8 cellular contexts compared by ENCODE assay signal in genomic region chr12:57550628-57551549, GRCh38. TPM values are rescaled to one million over a fixed set of nuclear protein-coding genes. Genes with fewer than 3 reads are reported as not detected.
A peak's percentile ranks its signal among the peaks of the same experiment; 100 is the strongest.
DNase-seq lines count a peak whose midpoint lies in the region; ATAC-seq and TF ChIP-seq lines count a peak whose summit lies in the region.

No MANE protein-coding gene starts in this region.

- H3K27ac ChIP-seq in hepatocyte (no peak overlapping the region), foreskin keratinocyte (no peak overlapping the region)

- no peak for DNase-seq in activated CD4-positive, alpha-beta T cell treated with anti-CD3 and anti-CD28 coated beads, Interleukin-2, amount 10 ng/mL, durations not matched to agents 7 days and 5 days
- no peak for DNase-seq in activated CD4-positive, alpha-beta T cell treated with anti-CD3 and anti-CD28 coated beads for 48 hours
- DNase-seq in activated T-helper 1 cell treated with anti-CD3 and anti-CD28 coated beads, Interleukin-12 subunit alpha, Interleukin-12 subunit beta, Interleukin-2, Interleukin-4 antibody, amounts not matched to agents 30 ng/mL and 10 ng/mL and 1 ng/mL, durations not matched to agents 14 hours and 24 hours and 36 hours (ENCODE audit: low spot score) = no peak
- DNase-seq in hepatocyte (ENCODE audit: low spot score) (no peak), foreskin keratinocyte (no peak)
- DNase-seq in stimulated activated naive B cell treated with anti-CD40 and anti-IgM and Interleukin-4, amounts not matched to agents 10 μg/mL and 1 μg/mL and 100 μg/mL, for 72 hours = no peak

- no peaks in the 10 kb centered on the region for H3K9me3 ChIP-seq in hepatocyte (ENCODE audit: low read depth)

- H3K4me3 ChIP-seq in hepatocyte = no peak overlapping the region

- WGBS in hepatocyte (ENCODE audit: low lambda C conversion rate, missing lambda C conversion rate) = 39% methylated on average over 8 of the region's 8 CpGs

- peak overlapping the region; percentile 20 for H3K27ac Mint-ChIP-seq in activated CD4-positive, alpha-beta T cell treated with anti-CD3 and anti-CD28 coated beads, Interleukin-2, amount 10 ng/mL, durations not matched to agents 7 days and 5 days
- peak overlapping the region; percentile 11 for H3K27ac Mint-ChIP-seq in activated T-helper 1 cell treated with anti-CD3 and anti-CD28 coated beads, Interleukin-12 subunit alpha, Interleukin-12 subunit beta, Interleukin-2, Interleukin-4 antibody, amounts not matched to agents 30 ng/mL and 10 ng/mL and 1 ng/mL, durations not matched to agents 14 hours and 24 hours and 36 hours
- H3K27ac Mint-ChIP-seq in stimulated activated naive B cell treated with anti-CD40 and anti-IgM and Interleukin-4, amounts not matched to agents 10 μg/mL and 1 μg/mL and 100 μg/mL, for 72 hours = no peak overlapping the region

- no peaks in the 10 kb centered on the region for H3K36me3 Mint-ChIP-seq in activated CD4-positive, alpha-beta T cell treated with anti-CD3 and anti-CD28 coated beads, Interleukin-2, amount 10 ng/mL, durations not matched to agents 7 days and 5 days (ENCODE audit: low read depth)
- H3K36me3 Mint-ChIP-seq in activated T-helper 1 cell treated with anti-CD3 and anti-CD28 coated beads, Interleukin-12 subunit alpha, Interleukin-12 subunit beta, Interleukin-2, Interleukin-4 antibody, amounts not matched to agents 30 ng/mL and 10 ng/mL and 1 ng/mL, durations not matched to agents 14 hours and 24 hours and 36 hours (ENCODE audit: low read depth) = peaks cover 2% of the 10 kb centered on the region
- H3K36me3 Mint-ChIP-seq in stimulated activated naive B cell treated with anti-CD40 and anti-IgM and Interleukin-4, amounts not matched to agents 10 μg/mL and 1 μg/mL and 100 μg/mL, for 72 hours = peaks cover 3 to 8% of the 10 kb centered on the region in 2 donors

- no peak for ATAC-seq in stimulated activated naive B cell treated with anti-CD40 and anti-IgM and Interleukin-4, amounts not matched to agents 10 μg/mL and 1 μg/mL and 100 μg/mL, for 72 hours (replicated peaks)
- ATAC-seq in HG02588 (IDR thresholded peaks at IDR 0.05; ENCODE audit: unreplicated experiment) (no peak), HG03097 (IDR thresholded peaks at IDR 0.05; ENCODE audit: low FRiP score, unreplicated experiment) (no peak), foreskin keratinocyte (no peak)

- H3K27me3 ChIP-seq in hepatocyte = peaks cover 69% of the 10 kb centered on the region
- peaks cover 58% of the 10 kb centered on the region for H3K27me3 ChIP-seq in foreskin keratinocyte

- H4K20me1 ChIP-seq in hepatocyte (ENCODE audit: insufficient read depth, poor library complexity, severe bottlenecking) = no peaks in the 10 kb centered on the region

- H3K4me1 ChIP-seq in hepatocyte (ENCODE audit: insufficient read depth) (peaks cover 6% of the 10 kb centered on the region), foreskin keratinocyte (no peaks in the 10 kb centered on the region)

- H3K4me3 Mint-ChIP-seq in activated CD4-positive, alpha-beta T cell treated with anti-CD3 and anti-CD28 coated beads, Interleukin-2, amount 10 ng/mL, durations not matched to agents 7 days and 5 days = peak overlapping the region; percentile 52
- peak overlapping the region; percentile 72 for H3K4me3 Mint-ChIP-seq in activated T-helper 1 cell treated with anti-CD3 and anti-CD28 coated beads, Interleukin-12 subunit alpha, Interleukin-12 subunit beta, Interleukin-2, Interleukin-4 antibody, amounts not matched to agents 30 ng/mL and 10 ng/mL and 1 ng/mL, durations not matched to agents 14 hours and 24 hours and 36 hours
- peak overlapping the region; percentile 85 to 89 for H3K4me3 Mint-ChIP-seq in stimulated activated naive B cell treated with anti-CD40 and anti-IgM and Interleukin-4, amounts not matched to agents 10 μg/mL and 1 μg/mL and 100 μg/mL, for 72 hours

- H3K79me2 ChIP-seq in hepatocyte = peaks cover 9% of the 10 kb centered on the region

- H3K9me2 ChIP-seq in hepatocyte (replicated peaks; ENCODE audit: insufficient read depth) = no peaks in the 10 kb centered on the region

- no peaks in the 10 kb centered on the region for H3K36me3 ChIP-seq in hepatocyte (replicated peaks; ENCODE audit: insufficient read depth, low read depth)

- intact Hi-C loops in activated T-helper 1 cell treated with anti-CD3 and anti-CD28 coated beads, Interleukin-12 subunit alpha, Interleukin-12 subunit beta, Interleukin-2, Interleukin-4 antibody, amounts not matched to agents 30 ng/mL and 10 ng/mL and 1 ng/mL, durations not matched to agents 14 hours and 24 hours and 36 hours (cut with micrococcal nuclease) = loop anchor here (1.0 to 5.0 kb wide), 2 partner anchors 7 to 61 kb away; partner anchors contain the start of gene ARHGEF25

- TF ChIP-seq CTCF in hepatocyte (IDR thresholded peaks at IDR 0.05; ENCODE audit: poor library complexity) (no peak), foreskin keratinocyte (conservative IDR thresholded peaks at IDR 0.05) (no peak)

- no peak overlapping the region for H2AFZ ChIP-seq in hepatocyte

- POLR2A ChIA-PET in activated CD4-positive, alpha-beta T cell treated with anti-CD3 and anti-CD28 coated beads, Interleukin-2, amount 10 ng/mL, durations not matched to agents 7 days and 5 days (lab: Charles Lee) = no interaction called here

- no peaks in the 10 kb centered on the region for H3K9me3 Mint-ChIP-seq in activated CD4-positive, alpha-beta T cell treated with anti-CD3 and anti-CD28 coated beads, Interleukin-2, amount 10 ng/mL, durations not matched to agents 7 days and 5 days
- H3K9me3 Mint-ChIP-seq in activated T-helper 1 cell treated with anti-CD3 and anti-CD28 coated beads, Interleukin-12 subunit alpha, Interleukin-12 subunit beta, Interleukin-2, Interleukin-4 antibody, amounts not matched to agents 30 ng/mL and 10 ng/mL and 1 ng/mL, durations not matched to agents 14 hours and 24 hours and 36 hours = no peaks in the 10 kb centered on the region
- H3K9me3 Mint-ChIP-seq in stimulated activated naive B cell treated with anti-CD40 and anti-IgM and Interleukin-4, amounts not matched to agents 10 μg/mL and 1 μg/mL and 100 μg/mL, for 72 hours = no peaks in the 10 kb centered on the region

- CTCF ChIA-PET in activated CD4-positive, alpha-beta T cell treated with anti-CD3 and anti-CD28 coated beads, Interleukin-2, amount 10 ng/mL, durations not matched to agents 7 days and 5 days (lab: Charles Lee) = no interaction called here

- peaks cover 14% of the 10 kb centered on the region for H3K27me3 Mint-ChIP-seq in activated CD4-positive, alpha-beta T cell treated with anti-CD3 and anti-CD28 coated beads, Interleukin-2, amount 10 ng/mL, durations not matched to agents 7 days and 5 days
- peaks cover 15% of the 10 kb centered on the region for H3K27me3 Mint-ChIP-seq in activated T-helper 1 cell treated with anti-CD3 and anti-CD28 coated beads, Interleukin-12 subunit alpha, Interleukin-12 subunit beta, Interleukin-2, Interleukin-4 antibody, amounts not matched to agents 30 ng/mL and 10 ng/mL and 1 ng/mL, durations not matched to agents 14 hours and 24 hours and 36 hours (ENCODE audit: insufficient read depth)
- peaks cover 36 to 38% of the 10 kb centered on the region in 2 donors for H3K27me3 Mint-ChIP-seq in stimulated activated naive B cell treated with anti-CD40 and anti-IgM and Interleukin-4, amounts not matched to agents 10 μg/mL and 1 μg/mL and 100 μg/mL, for 72 hours

- H3K4me1 Mint-ChIP-seq in activated CD4-positive, alpha-beta T cell treated with anti-CD3 and anti-CD28 coated beads, Interleukin-2, amount 10 ng/mL, durations not matched to agents 7 days and 5 days = peaks cover 29% of the 10 kb centered on the region
- H3K4me1 Mint-ChIP-seq in activated T-helper 1 cell treated with anti-CD3 and anti-CD28 coated beads, Interleukin-12 subunit alpha, Interleukin-12 subunit beta, Interleukin-2, Interleukin-4 antibody, amounts not matched to agents 30 ng/mL and 10 ng/mL and 1 ng/mL, durations not matched to agents 14 hours and 24 hours and 36 hours (ENCODE audit: low read depth) = peaks cover 28% of the 10 kb centered on the region
- peaks cover 24 to 41% of the 10 kb centered on the region in 2 donors for H3K4me1 Mint-ChIP-seq in stimulated activated naive B cell treated with anti-CD40 and anti-IgM and Interleukin-4, amounts not matched to agents 10 μg/mL and 1 μg/mL and 100 μg/mL, for 72 hours

- peak overlapping the region; percentile 88 for H3K4me2 ChIP-seq in hepatocyte

RNA-seq across cellular contexts. Expression of gene KIF5A, which starts 1.0 kb away (rescaled TPM):
- total RNA-seq in activated CD4-positive, alpha-beta T cell treated with anti-CD3 and anti-CD28 coated beads, Interleukin-2, amount 10 ng/mL, durations not matched to agents 7 days and 5 days = under 1 TPM; 0.64 to 0.89 TPM
- 2.4 TPM in 2 replicates for total RNA-seq in activated T-helper 1 cell treated with anti-CD3 and anti-CD28 coated beads, Interleukin-12 subunit alpha, Interleukin-12 subunit beta, Interleukin-2, Interleukin-4 antibody, amounts not matched to agents 30 ng/mL and 10 ng/mL and 1 ng/mL, durations not matched to agents 14 hours and 24 hours and 36 hours
- total RNA-seq in hepatocyte = 0.03 and 0.16 TPM in 2 replicates
- polyA plus RNA-seq in hepatocyte = 0.18 TPM in 2 replicates
- total RNA-seq in foreskin keratinocyte = 0.10 and 0.11 TPM in 2 replicates
- 0.04 and 0.06 TPM in 2 replicates for polyA plus RNA-seq in foreskin keratinocyte

RNA-seq across cellular contexts. Expression of gene DCTN2, which starts 3.9 kb away (rescaled TPM):
- total RNA-seq in activated CD4-positive, alpha-beta T cell treated with anti-CD3 and anti-CD28 coated beads, Interleukin-2, amount 10 ng/mL, durations not matched to agents 7 days and 5 days = 10 to 100 TPM; 79.3 to 80.5 TPM
- 78.6 and 83.5 TPM in 2 replicates for total RNA-seq in activated T-helper 1 cell treated with anti-CD3 and anti-CD28 coated beads, Interleukin-12 subunit alpha, Interleukin-12 subunit beta, Interleukin-2, Interleukin-4 antibody, amounts not matched to agents 30 ng/mL and 10 ng/mL and 1 ng/mL, durations not matched to agents 14 hours and 24 hours and 36 hours
- total RNA-seq in hepatocyte = 122 and 124 TPM in 2 replicates
- 110 and 112 TPM in 2 replicates for polyA plus RNA-seq in hepatocyte
- total RNA-seq in foreskin keratinocyte = 112 and 118 TPM in 2 replicates
- polyA plus RNA-seq in foreskin keratinocyte = 145 and 161 TPM in 2 replicates

RNA-seq across cellular contexts. Expression of gene MBD6, which starts 28.3 kb away (rescaled TPM):
- 10 to 100 TPM; 66.0 to 80.1 TPM for total RNA-seq in activated CD4-positive, alpha-beta T cell treated with anti-CD3 and anti-CD28 coated beads, Interleukin-2, amount 10 ng/mL, durations not matched to agents 7 days and 5 days
- total RNA-seq in activated T-helper 1 cell treated with anti-CD3 and anti-CD28 coated beads, Interleukin-12 subunit alpha, Interleukin-12 subunit beta, Interleukin-2, Interleukin-4 antibody, amounts not matched to agents 30 ng/mL and 10 ng/mL and 1 ng/mL, durations not matched to agents 14 hours and 24 hours and 36 hours = 63.3 and 66.8 TPM in 2 replicates
- 6.6 and 7.0 TPM in 2 replicates for total RNA-seq in hepatocyte
- 35.2 and 39.8 TPM in 2 replicates for polyA plus RNA-seq in hepatocyte
- 11.8 and 12.2 TPM in 2 replicates for total RNA-seq in foreskin keratinocyte
- 16.5 and 18.3 TPM in 2 replicates for polyA plus RNA-seq in foreskin keratinocyte

RNA-seq across cellular contexts. Expression of gene DDIT3, which starts 30.6 kb away (rescaled TPM):
- 10 to 100 TPM; 10.5 to 11.4 TPM for total RNA-seq in activated CD4-positive, alpha-beta T cell treated with anti-CD3 and anti-CD28 coated beads, Interleukin-2, amount 10 ng/mL, durations not matched to agents 7 days and 5 days
- total RNA-seq in activated T-helper 1 cell treated with anti-CD3 and anti-CD28 coated beads, Interleukin-12 subunit alpha, Interleukin-12 subunit beta, Interleukin-2, Interleukin-4 antibody, amounts not matched to agents 30 ng/mL and 10 ng/mL and 1 ng/mL, durations not matched to agents 14 hours and 24 hours and 36 hours = 17.8 and 18.1 TPM in 2 replicates
- total RNA-seq in hepatocyte = 92.7 and 105 TPM in 2 replicates
- 133 and 145 TPM in 2 replicates for polyA plus RNA-seq in hepatocyte
- total RNA-seq in foreskin keratinocyte = 14.5 and 15.2 TPM in 2 replicates
- 17.7 and 20.0 TPM in 2 replicates for polyA plus RNA-seq in foreskin keratinocyte

RNA-seq across cellular contexts. Expression of gene PIP4K2C, which starts 40.1 kb away (rescaled TPM):
- total RNA-seq in activated CD4-positive, alpha-beta T cell treated with anti-CD3 and anti-CD28 coated beads, Interleukin-2, amount 10 ng/mL, durations not matched to agents 7 days and 5 days = 10 to 100 TPM; 17.9 to 20.4 TPM
- total RNA-seq in activated T-helper 1 cell treated with anti-CD3 and anti-CD28 coated beads, Interleukin-12 subunit alpha, Interleukin-12 subunit beta, Interleukin-2, Interleukin-4 antibody, amounts not matched to agents 30 ng/mL and 10 ng/mL and 1 ng/mL, durations not matched to agents 14 hours and 24 hours and 36 hours = 22.8 and 25.7 TPM in 2 replicates
- total RNA-seq in hepatocyte (30.0 and 41.6 TPM in 2 replicates), foreskin keratinocyte (48.4 and 57.8 TPM in 2 replicates)
- polyA plus RNA-seq in hepatocyte (32.3 and 34.2 TPM in 2 replicates), foreskin keratinocyte (34.8 and 35.8 TPM in 2 replicates)
